Comparison of ENCODE assay signal across 8 cellular contexts in the genomic region with DNA sequence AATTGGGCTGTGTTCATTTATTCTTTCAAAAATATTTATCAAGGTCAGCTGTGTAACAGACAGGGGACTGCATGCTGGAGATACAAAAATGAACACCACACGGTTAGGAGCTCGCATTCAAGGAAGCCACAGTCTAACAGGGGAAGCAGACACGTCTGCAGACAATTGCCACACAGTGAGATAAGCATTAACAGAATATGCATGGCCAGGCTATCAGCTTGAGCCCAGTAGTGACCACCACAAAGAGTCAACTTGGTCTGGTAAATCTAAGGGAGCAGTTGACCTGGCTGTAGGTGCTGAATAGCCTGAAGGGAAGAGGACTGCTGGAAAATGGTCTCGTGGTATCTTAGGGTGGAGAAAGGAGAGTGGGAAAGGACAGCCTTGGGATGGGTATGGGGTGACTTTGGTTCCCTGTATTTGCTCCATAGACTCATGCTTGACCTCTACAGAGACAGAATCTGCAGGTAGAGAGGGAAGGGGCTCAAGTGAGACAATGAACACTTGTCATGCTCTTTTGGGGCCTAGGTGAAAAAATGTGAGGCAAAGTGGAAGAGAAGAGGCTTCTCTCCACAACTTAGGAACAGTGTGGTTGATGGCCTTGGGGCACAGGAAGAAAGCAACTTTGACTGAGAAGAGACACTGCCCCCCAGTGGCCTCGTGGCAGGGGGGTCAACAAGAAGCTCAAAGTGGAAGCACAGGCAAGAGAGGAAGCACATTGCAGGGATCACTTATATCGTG. TPM values are rescaled to one million over a fixed set of nuclear protein-coding genes. Genes with fewer than 3 reads are reported as not detected.
DNase-seq lines count a peak whose midpoint lies in the region; ATAC-seq, FAIRE-seq and TF ChIP-seq lines count a peak whose summit lies in the region.

No MANE protein-coding gene starts in this region.

- peak; percentile 70 for ATAC-seq in HG03139 (IDR thresholded peaks at IDR 0.05; ENCODE audit: unreplicated experiment)
- ATAC-seq in right lobe of liver = peak; percentile 78 to 83 (median 82)
- ATAC-seq in GM19467 (IDR thresholded peaks at IDR 0.05; ENCODE audit: unreplicated experiment) = no peak

- no peak overlapping the region for H3K4me3 ChIP-seq in right lobe of liver

- FAIRE-seq in GM12891 (lab: Jason Lieb, UNC) = peak; percentile 94

- H3K9me3 ChIP-seq in right lobe of liver = no peaks in the 10 kb centered on the region

- H3K4me3 Mint-ChIP-seq in chondrocyte (ENCODE audit: unreplicated experiment) = no peak overlapping the region

- TF ChIP-seq CTCF in chondrocyte (IDR thresholded peaks at IDR 0.05) (peak; percentile 80), right lobe of liver (IDR thresholded peaks at IDR 0.05) (peak; percentile 52 to 70 (median 62))

- H3K27me3 Mint-ChIP-seq in chondrocyte (ENCODE audit: low read depth) = no peaks in the 10 kb centered on the region

- H3K27ac ChIP-seq in right lobe of liver = no peak overlapping the region

- H3K36me3 ChIP-seq in right lobe of liver = no peaks in the 10 kb centered on the region

- no peaks in the 10 kb centered on the region for H3K4me1 ChIP-seq in right lobe of liver

- WGBS in right lobe of liver (ENCODE audit: insufficient coverage, low coverage, low lambda C conversion rate, missing lambda C conversion rate) = 36% methylated on average over 6 of the region's 6 CpGs

- no peak overlapping the region for H3K27ac Mint-ChIP-seq in chondrocyte (ENCODE audit: unreplicated experiment)

- no peak for TF ChIP-seq POLR2A in GM12891 (IDR thresholded peaks at IDR 0.05; ENCODE audit: low read depth, low read length)
- TF ChIP-seq POLR2A in right lobe of liver (IDR thresholded peaks at IDR 0.05) = no peak

- intact Hi-C loops in right lobe of liver (cut with DNase I) = loop anchor here in 1 of 2 donors (5.0 kb wide), 1 partner anchor 185 kb away; no protein-coding TSS in a partner anchor

- H3K36me3 Mint-ChIP-seq in chondrocyte (ENCODE audit: low read depth) = no peaks in the 10 kb centered on the region

- H3K9me3 Mint-ChIP-seq in chondrocyte (ENCODE audit: low read depth) = no peaks in the 10 kb centered on the region

- no peaks in the 10 kb centered on the region for H3K27me3 ChIP-seq in right lobe of liver

- peak; percentile 17 for DNase-seq in GM12891 (ENCODE audit: insufficient read length, low spot score)
- DNase-seq in NCI-H510A treated with DMSO at 0.1 percent for 48 hours (lab: John Stamatoyannopoulos, UW) = peak; percentile 86
- DNase-seq in activated CD4-positive, alpha-beta T cell treated with anti-CD3 and anti-CD28 coated beads for 24 hours (ENCODE audit: low read depth in 2 of 2) = peak; percentile 62 to 64
- no peak for DNase-seq in chondrocyte (ENCODE audit: low spot score)
- DNase-seq in right lobe of liver = peak; percentile 60 to 71 (median 71)
- DNase-seq in stimulated activated CD8-positive, alpha-beta memory T cell treated with anti-CD3 and anti-CD28 coated beads, Interleukin-12 subunit alpha, Interleukin-12 subunit beta, amount 100 ng/mL, for 4 hours (ENCODE audit: low read depth) = peak; percentile 51

- H3K4me1 Mint-ChIP-seq in chondrocyte (ENCODE audit: low read depth) = peaks cover 23% of the 10 kb centered on the region

TF ChIP-seq in GM12891, 5 proteins besides CTCF, POLR2A, EP300 and RAD21:
- TF ChIP-seq SPI1 (IDR thresholded peaks at IDR 0.05; ENCODE audit: low read depth, low read length) (peak; percentile 45), POLR2AphosphoS5 (IDR thresholded peaks at IDR 0.05; ENCODE audit: low read depth, low read length) (no peak)
TF ChIP-seq in GM12891: peak in this region for 1.

RNA-seq across cellular contexts. Expression of gene NPL, which starts 7.6 kb away (rescaled TPM):
- polyA plus RNA-seq in GM12891 (2012; ENCODE audit: low read depth, missing spikeins) = 7.1 TPM
- 2.3 to 5.0 TPM (median 4.3 TPM) in 3 replicates for total RNA-seq in chondrocyte
- total RNA-seq in right lobe of liver = 10 to 100 TPM; 10.1 to 28.1 (median 14.4) TPM

RNA-seq across cellular contexts. Expression of gene DHX9, which starts 57.1 kb away (rescaled TPM):
- polyA plus RNA-seq in GM12891 (2012; ENCODE audit: low read depth, missing spikeins) = 107 TPM
- total RNA-seq in chondrocyte (116 to 167 TPM (median 117 TPM) in 3 replicates), right lobe of liver (10 to 100 TPM; 32.6 to 51.0 (median 39.5) TPM)
